ENCODE assay signal across 11 cellular contexts in genomic region chr2:42052702-42053481, GRCh38. TPM values are rescaled to one million over a fixed set of nuclear protein-coding genes. Genes with fewer than 3 reads are reported as not detected.
DNase-seq lines count a peak whose midpoint lies in the region; ATAC-seq, FAIRE-seq and TF ChIP-seq lines count a peak whose summit lies in the region.
"Had no signal": no experiment of that assay in that cellular context is flagged by ENCODE, and none has a peak within 500 bp of the region (broad histone marks: within the 10 kb centered on the region; RNA-seq: fewer than 3 reads in every experiment).

No MANE protein-coding gene starts in this region.

- no peak for ATAC-seq in natural killer cell treated with Interleukin-12 subunit alpha and Interleukin-12 subunit beta and Interleukin-15 and Interleukin-18, amount 100 ng/mL, for 72 hours
- ATAC-seq in natural killer cell (no peak), HG03571 (IDR thresholded peaks at IDR 0.05; ENCODE audit: unreplicated experiment) (no peak), HG02840 (IDR thresholded peaks at IDR 0.05; ENCODE audit: low FRiP score, unreplicated experiment) (no peak), GM21390 (IDR thresholded peaks at IDR 0.05; ENCODE audit: unreplicated experiment) (no peak)
- ATAC-seq: foreskin keratinocyte had no signal

- peaks cover 36% of the 10 kb centered on the region for H3K4me1 ChIP-seq in ovary (ENCODE audit: insufficient read depth)
- H3K4me1 ChIP-seq: foreskin keratinocyte had no signal

- intact Hi-C loops in natural killer cell (cut with micrococcal nuclease) (no loop called here), ovary (cut with DNase I) (loop anchor here in 3 of 4 donors (10.0 kb wide), 3 partner anchors 88 to 178 kb away; no protein-coding TSS in a partner anchor)

- DNase-seq in natural killer cell treated with Interleukin-12 subunit alpha and Interleukin-12 subunit beta and Interleukin-15 and Interleukin-18, amount 100 ng/mL, for 72 hours (ENCODE audit: low spot score) = peak; percentile 37
- no peak for DNase-seq in natural killer cell
- peak; percentile 80 for DNase-seq in hepatic stellate cell (ENCODE audit: low spot score)
- peak; percentile 77 to 80 (median 79) for DNase-seq in ovary
- no peak for DNase-seq in frontal cortex (ENCODE audit: low spot score in 2 of 2)
- DNase-seq: foreskin keratinocyte, NCI-H1048 had no signal

- peaks cover 9 to 22% of the 10 kb centered on the region in 2 donors for H3K27me3 Mint-ChIP-seq in natural killer cell treated with Interleukin-12 subunit alpha and Interleukin-12 subunit beta and Interleukin-15 and Interleukin-18, amount 100 ng/mL, for 72 hours
- H3K27me3 Mint-ChIP-seq in natural killer cell (ENCODE audit: low read depth in 2 of 2) = peaks cover 19% of the 10 kb centered on the region in 2 donors

- H3K9me3 Mint-ChIP-seq in natural killer cell treated with Interleukin-12 subunit alpha and Interleukin-12 subunit beta and Interleukin-15 and Interleukin-18, amount 100 ng/mL, for 72 hours = no peaks in the 10 kb centered on the region
- H3K9me3 Mint-ChIP-seq in natural killer cell = no peaks in the 10 kb centered on the region
- H3K9me3 Mint-ChIP-seq: T-helper 2 cell treated with Interferon-gamma antibody and Interleukin-4, amounts not matched to agents 5 μg/mL and 100 μg/mL, for 36 hours had no signal

- no peak for TF ChIP-seq POLR2A in ovary (IDR thresholded peaks at IDR 0.05)

- no peaks in the 10 kb centered on the region for H3K27me3 ChIP-seq in ovary

- H3K36me3 Mint-ChIP-seq in natural killer cell treated with Interleukin-12 subunit alpha and Interleukin-12 subunit beta and Interleukin-15 and Interleukin-18, amount 100 ng/mL, for 72 hours = no peaks in the 10 kb centered on the region
- no peaks in the 10 kb centered on the region for H3K36me3 Mint-ChIP-seq in natural killer cell

- H3K4me3 ChIP-seq in ovary = peak overlapping the region; percentile 21

- TF ChIP-seq CTCF in natural killer cell (IDR thresholded peaks at IDR 0.05) (no peak), ovary (IDR thresholded peaks at IDR 0.05) (no peak)

- H3K27ac ChIP-seq in ovary = peak overlapping the region; percentile 69 to 86
- H3K27ac ChIP-seq: foreskin keratinocyte had no signal

- WGBS in ovary, 3 donors = 12 to 24% (median 16%) methylated on average over 14 of the region's 14 CpGs

- H3K4me1 Mint-ChIP-seq in natural killer cell treated with Interleukin-12 subunit alpha and Interleukin-12 subunit beta and Interleukin-15 and Interleukin-18, amount 100 ng/mL, for 72 hours (ENCODE audit: low read depth in 2 of 2) = no peaks in the 10 kb centered on the region
- H3K4me1 Mint-ChIP-seq in natural killer cell = no peaks in the 10 kb centered on the region

- H3K36me3 ChIP-seq in ovary = no peaks in the 10 kb centered on the region

- no peak for FAIRE-seq in frontal cortex (lab: Jason Lieb, UNC)

- H3K4me3 Mint-ChIP-seq in natural killer cell treated with Interleukin-12 subunit alpha and Interleukin-12 subunit beta and Interleukin-15 and Interleukin-18, amount 100 ng/mL, for 72 hours = no peak overlapping the region
- no peak overlapping the region for H3K4me3 Mint-ChIP-seq in natural killer cell
- H3K4me3 Mint-ChIP-seq: T-helper 2 cell treated with Interferon-gamma antibody and Interleukin-4, amounts not matched to agents 5 μg/mL and 100 μg/mL, for 36 hours had no signal

- no peaks in the 10 kb centered on the region for H3K9me3 ChIP-seq in ovary

- no peak for TF ChIP-seq EP300 in ovary (IDR thresholded peaks at IDR 0.05)

- H3K27ac Mint-ChIP-seq in natural killer cell treated with Interleukin-12 subunit alpha and Interleukin-12 subunit beta and Interleukin-15 and Interleukin-18, amount 100 ng/mL, for 72 hours = no peak overlapping the region
- H3K27ac Mint-ChIP-seq in natural killer cell = no peak overlapping the region
- H3K27ac Mint-ChIP-seq: T-helper 2 cell treated with Interferon-gamma antibody and Interleukin-4, amounts not matched to agents 5 μg/mL and 100 μg/mL, for 36 hours had no signal

RNA-seq across cellular contexts. Expression of gene PKDCC, which starts 5.1 kb away (rescaled TPM):
- not detected for total RNA-seq in natural killer cell treated with Interleukin-12 subunit alpha and Interleukin-12 subunit beta and Interleukin-15 and Interleukin-18, amount 100 ng/mL, for 72 hours
- under 1 TPM in 1 of 3 donors, not detected in 2; 0.50 TPM for total RNA-seq in natural killer cell
- total RNA-seq in ovary = 100 to 1,000 TPM in 6 of 7 donors, 10 to 100 TPM in 1; 90.6 to 576 (median 272) TPM
- polyA plus RNA-seq in ovary = 100 to 1,000 TPM in 1 of 2 donors, 10 to 100 TPM in 1; 58.5 to 117 TPM
- 19.6 TPM for total RNA-seq in frontal cortex
- total RNA-seq: foreskin keratinocyte had no signal

Comparison
In these comparisons a context has a peak if more than half of its experiments do, and no peak if none do; other contexts are left out.
1. DNase-seq: peak in natural killer cell treated with Interleukin-12 subunit alpha and Interleukin-12 subunit beta and Interleukin-15 and Interleukin-18, amount 100 ng/mL, for 72 hours (single experiment), hepatic stellate cell (single experiment) and ovary (5 of 5); none in natural killer cell (single experiment) and frontal cortex (0 of 2).
2. RNA of gene PKDCC, which starts 5.1 kb away (total RNA-seq): 90.6 to 576 TPM in ovary and 19.6 TPM in frontal cortex (single experiment); not detected in natural killer cell treated with Interleukin-12 subunit alpha and Interleukin-12 subunit beta and Interleukin-15 and Interleukin-18, amount 100 ng/mL, for 72 hours and 0.50 TPM in natural killer cell; every median in the first group is over 10 times any median in the second.